In the genomic region with DNA sequence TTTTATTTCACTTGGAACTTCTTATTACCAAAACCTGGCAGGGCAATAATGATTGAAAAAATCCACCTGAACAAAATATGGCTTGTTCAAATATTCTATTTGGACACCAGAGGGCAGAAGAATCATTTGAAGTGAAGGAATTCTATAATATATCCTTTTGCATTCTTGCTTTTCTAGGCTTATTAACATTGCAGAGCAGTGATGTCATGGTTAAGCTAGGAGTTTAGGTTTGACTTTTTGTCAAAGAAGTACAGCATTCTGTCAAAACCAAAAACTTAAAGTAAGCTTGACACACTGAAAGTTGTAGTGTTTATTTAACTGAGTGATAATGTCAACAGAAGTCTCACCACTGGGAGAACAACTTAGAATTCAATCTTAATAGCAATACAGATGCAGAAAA, we compare ENCODE assay signal across 8 cellular contexts.
DNase-seq lines count a peak whose midpoint lies in the region; ATAC-seq and FAIRE-seq lines count a peak whose summit lies in the region.

No MANE protein-coding gene starts in this region.

- DNase-seq in NCI-H82 (lab: John Stamatoyannopoulos, UW), result peak; percentile 61
- DNase-seq in NCI-H82 treated with DMSO at 0.1 percent for 48 hours (lab: John Stamatoyannopoulos, UW; ENCODE audit: unreplicated experiment), result no peak
- peak; percentile 75 for DNase-seq in SK-MEL-5 (ENCODE audit: low read depth, low spot score)
- peak; percentile 34 for DNase-seq in foreskin melanocyte
- peak; percentile 44 for DNase-seq in urothelium cell line (ENCODE audit: low spot score)
- no peak for DNase-seq in DMS114 treated with DMSO at 0.1 percent for 48 hours (lab: John Stamatoyannopoulos, UW; ENCODE audit: unreplicated experiment)
- DNase-seq in stimulated activated CD4-positive, alpha-beta T cell treated with anti-CD3 and anti-CD28 coated beads, Interleukin-12 subunit alpha, Interleukin-12 subunit beta, amount 100 ng/mL, for 4 hours, result no peak

- peak; percentile 57 for ATAC-seq in HG03378 (IDR thresholded peaks at IDR 0.05; ENCODE audit: unreplicated experiment)

- no peak for FAIRE-seq in urothelium cell line (lab: Jason Lieb, UNC)

- in situ Hi-C loops in SK-MEL-5 (cut with HindIII; ENCODE audit: low pct_unique_long_range_greater_than_20kb, low sequenced_read_pairs), result no loop called here

Comparison
In these comparisons a context has a peak if more than half of its experiments do, and no peak if none do; other contexts are left out.
1. DNase-seq: peak in NCI-H82 (single experiment), SK-MEL-5 (single experiment), foreskin melanocyte (single experiment) and urothelium cell line (single experiment); none in NCI-H82 treated with DMSO at 0.1 percent for 48 hours (single experiment), DMS114 treated with DMSO at 0.1 percent for 48 hours (single experiment) and stimulated activated CD4-positive, alpha-beta T cell treated with anti-CD3 and anti-CD28 coated beads, Interleukin-12 subunit alpha, Interleukin-12 subunit beta, amount 100 ng/mL, for 4 hours (single experiment).